In the genomic region with DNA sequence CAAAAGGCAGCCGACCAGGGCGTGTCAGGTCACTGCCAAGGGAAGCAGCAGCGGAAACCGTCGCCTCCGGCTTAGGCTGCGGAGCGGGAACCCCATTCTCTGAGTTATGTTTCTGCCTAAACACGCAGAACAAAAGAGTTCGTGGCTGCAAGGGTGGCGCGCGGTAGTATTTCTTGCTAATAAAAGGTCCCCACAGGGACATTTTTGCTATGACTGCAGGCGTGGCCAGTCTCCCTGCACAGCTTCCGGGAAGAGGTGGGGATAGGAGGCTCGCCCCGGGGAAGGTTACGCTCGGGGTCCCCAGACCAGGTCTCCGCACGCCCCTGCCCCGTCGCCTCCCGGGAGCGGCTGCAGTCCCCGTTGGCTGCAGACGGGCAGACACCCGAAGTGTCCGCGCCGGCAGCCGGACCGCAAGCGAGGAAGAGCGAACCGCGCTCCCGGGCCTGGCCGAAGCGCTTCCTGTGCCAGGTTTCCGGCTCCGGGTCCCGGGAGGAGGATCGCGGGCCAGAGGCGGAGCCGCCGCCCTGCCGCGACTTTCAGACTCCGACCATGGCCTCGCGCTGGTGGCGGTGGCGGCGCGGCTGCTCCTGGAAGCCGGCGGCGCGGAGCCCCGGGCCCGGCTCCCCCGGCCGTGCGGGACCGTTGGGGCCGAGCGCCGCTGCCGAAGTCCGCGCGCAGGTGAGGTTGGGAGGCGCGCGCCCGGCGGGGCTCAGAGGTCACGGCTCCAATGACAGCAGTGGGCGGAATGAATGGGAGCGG, we compare ENCODE assay signal across 8 cellular contexts. TPM values are rescaled to one million over a fixed set of nuclear protein-coding genes. Genes with fewer than 3 reads are reported as not detected.
DNase-seq lines count a peak whose midpoint lies in the region; ATAC-seq lines count a peak whose summit lies in the region.

TSS of gene PDSS1 (plus strand) at position 539 of the 759 bp plus-strand sequence. CDS start at position 550, 11 bp downstream.

- peaks cover 0 to 2% of the 10 kb centered on the region in 2 donors for H3K4me1 ChIP-seq in aorta (ENCODE audit: control insufficient read depth in 1 of 2, insufficient read depth in 2 of 2, low read length in 2 of 2)

- H3K27ac ChIP-seq in aorta (ENCODE audit: low read depth in 1 of 2, low read length in 2 of 2), result peak within 1 kb of the TSS in 1 of 2 donors; percentile 89

- DNase-seq in H7 (peak; percentile 87), MG63 (peak; percentile 75), amniotic epithelial cell (ENCODE audit: low read depth) (peak; percentile 56), left ventricle myocardium superior (peak; percentile 85), putamen (ENCODE audit: low spot score) (peak; percentile 79), aorta (peak; percentile 84 to 91)

- WGBS in aorta, 2 donors, result 0% methylated on average over 51 to 82 of the region's 82 CpGs

- peak within 1 kb of the TSS; percentile 94 for H3K4me3 ChIP-seq in GM08714 (ENCODE audit: low read length)
- H3K4me3 ChIP-seq in H7 (ENCODE audit: insufficient read depth, low read depth, low read length), result peak within 1 kb of the TSS; percentile 82
- H3K4me3 ChIP-seq in MG63, result peak within 1 kb of the TSS; percentile 99
- peak within 1 kb of the TSS; percentile 82 to 99 for H3K4me3 ChIP-seq in aorta (ENCODE audit: low read length in 2 of 2)

- ATAC-seq in left ventricle myocardium superior, result peak; percentile 98
- ATAC-seq in aorta (ENCODE audit: low FRiP score), result peak; percentile 94

- no peaks in the 10 kb centered on the region; the same call in 1 of the 2 replicates for H3K36me3 ChIP-seq in H7 (replicated peaks; ENCODE audit: control insufficient read depth, insufficient read depth, low read length)
- H3K36me3 ChIP-seq in MG63, result peaks cover 23% of the 10 kb centered on the region
- no peaks in the 10 kb centered on the region for H3K36me3 ChIP-seq in aorta (ENCODE audit: control insufficient read depth in 1 of 2, insufficient read depth in 2 of 2, low read length in 1 of 2)

- H3K27me3 ChIP-seq in H7 (ENCODE audit: control insufficient read depth, insufficient read depth, low read length) (no peaks in the 10 kb centered on the region), MG63 (peaks cover 2% of the 10 kb centered on the region; the same call in 1 of the 2 replicates), aorta (ENCODE audit: control insufficient read depth in 1 of 2, insufficient read depth in 2 of 2, low read length in 1 of 2) (no peaks in the 10 kb centered on the region)

- H3K9me3 ChIP-seq in MG63, result no peaks in the 10 kb centered on the region
- H3K9me3 ChIP-seq in aorta (ENCODE audit: control insufficient read depth, low read length), result no peaks in the 10 kb centered on the region

- intact Hi-C loops in T-helper 1 cell treated with Interleukin-12 subunit alpha and Interleukin-12 subunit beta and Interleukin-4 antibody, amounts not matched to agents 30 ng/mL and 1 ng/mL, for 36 hours (cut with micrococcal nuclease), result loop anchor here (1.0 to 5.0 kb wide), 10 partner anchors 24 to 545 kb away; partner anchors contain the start of genes ANKRD26, APBB1IP, MASTL and YME1L1
- intact Hi-C loops in left ventricle myocardium superior (cut with micrococcal nuclease), result no loop called here
- intact Hi-C loops in aorta (cut with DNase I), result no loop called here

RNA-seq across cellular contexts. Expression of gene PDSS1, which starts in this region (rescaled TPM):
- 17.4 and 18.1 TPM in 2 replicates for total RNA-seq in H7 (2014; rRNA removed; shearing (Covaris generic))
- total RNA-seq in MG63 (2014; rRNA removed; shearing (Covaris generic); ENCODE audit: low replicate concordance), result 15.0 and 18.1 TPM in 2 replicates
- total RNA-seq in T-helper 1 cell treated with Interleukin-12 subunit alpha and Interleukin-12 subunit beta and Interleukin-4 antibody, amounts not matched to agents 30 ng/mL and 1 ng/mL, for 36 hours, result 16.7 and 18.1 TPM in 2 replicates
- total RNA-seq in left ventricle myocardium superior (5.8 TPM), aorta (1 to 10 TPM; 2.5 to 4.2 TPM)
- 1 to 10 TPM; 1.8 to 6.6 TPM for polyA plus RNA-seq in aorta
